Comparison of ENCODE assay signal across 9 cellular contexts in the genomic region with DNA sequence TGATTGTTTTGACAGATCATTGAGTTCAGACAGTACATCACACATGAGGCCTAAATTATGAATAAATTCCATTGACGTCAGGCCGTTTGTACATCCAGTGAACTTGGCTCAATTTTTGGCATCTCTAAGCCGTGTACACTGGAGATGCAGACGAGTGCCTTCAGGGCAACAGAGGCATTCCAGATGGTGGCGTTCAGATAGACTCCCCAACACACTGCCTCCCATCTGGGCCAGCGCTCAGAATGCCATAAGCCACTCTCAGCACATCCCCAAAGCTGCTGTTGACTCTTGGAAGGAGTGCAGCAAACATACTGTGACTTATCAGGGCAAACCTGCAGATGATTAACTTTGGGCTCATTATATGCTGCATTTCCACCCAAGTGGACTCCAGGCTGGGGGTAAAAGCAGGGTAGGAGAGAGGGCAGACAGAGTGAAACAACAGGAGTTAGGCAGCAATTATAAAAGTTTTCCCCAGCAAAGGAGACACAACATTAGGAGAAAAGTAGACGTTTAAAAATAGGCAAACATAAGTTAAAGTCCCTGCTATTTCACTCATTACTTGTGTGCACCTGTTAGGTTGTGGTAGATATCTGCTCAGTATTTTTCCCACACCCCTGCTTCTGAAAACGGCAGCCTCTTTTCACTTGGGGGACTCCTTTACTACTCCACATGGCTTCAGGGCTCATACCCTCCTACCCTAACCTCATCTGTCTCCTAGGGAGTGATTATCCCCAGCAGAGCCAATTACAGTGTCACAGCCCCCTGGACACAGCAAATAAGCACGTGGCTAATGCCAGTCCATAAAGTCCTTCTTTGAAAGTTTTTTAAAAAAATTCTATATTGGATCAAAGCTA.
DNase-seq lines count a peak whose midpoint lies in the region; ATAC-seq and TF ChIP-seq lines count a peak whose summit lies in the region.
"Had no signal": no experiment of that assay in that cellular context is flagged by ENCODE, and none has a peak within 500 bp of the region (broad histone marks: within the 10 kb centered on the region; RNA-seq: fewer than 3 reads in every experiment).

No MANE protein-coding gene starts in this region.

- CTCF ChIA-PET in CD4-positive, alpha-beta memory T cell (lab: Charles Lee; ENCODE audit: partially characterized antibody), result no interaction called here

- H3K27me3 ChIP-seq in CD4-positive, alpha-beta memory T cell (ENCODE audit: insufficient read depth, low read length), result no peaks in the 10 kb centered on the region
- H3K27me3 ChIP-seq in esophagus squamous epithelium, result no peaks in the 10 kb centered on the region

- no peak for DNase-seq in CD4-positive, alpha-beta memory T cell
- DNase-seq in NCI-H446 (lab: John Stamatoyannopoulos, UW) (peak; percentile 41 to 88), esophagus squamous epithelium (lab: John Stamatoyannopoulos, UW) (no peak), naive B cell (no peak), germinal center (ENCODE audit: low spot score) (no peak), DMS79 treated with DMSO at 0.1 percent for 48 hours (lab: John Stamatoyannopoulos, UW) (no peak), midbrain (lab: John Stamatoyannopoulos, UW) (no peak), DMS53 treated with DMSO at 0.1 percent for 48 hours (lab: John Stamatoyannopoulos, UW; ENCODE audit: unreplicated experiment) (no peak)
- DNase-seq: amniotic stem cell had no signal

- no peak for TF ChIP-seq POLR2A in esophagus squamous epithelium (IDR thresholded peaks at IDR 0.05)

- peaks cover 0 to 4% (median 0%) of the 10 kb centered on the region in 8 donors for H3K9me3 Mint-ChIP-seq in CD4-positive, alpha-beta memory T cell
- H3K9me3 Mint-ChIP-seq in naive B cell, result peaks cover 0 to 12% (median 0%) of the 10 kb centered on the region in 7 donors

- H3K36me3 Mint-ChIP-seq in CD4-positive, alpha-beta memory T cell, result peaks cover 19 to 30% of the 10 kb centered on the region in 2 donors
- H3K36me3 Mint-ChIP-seq in naive B cell, result peaks cover 0 to 19% of the 10 kb centered on the region in 2 donors

- no peaks in the 10 kb centered on the region for H3K27me3 Mint-ChIP-seq in CD4-positive, alpha-beta memory T cell
- peaks cover 0 to 7% (median 5%) of the 10 kb centered on the region in 3 donors for H3K27me3 Mint-ChIP-seq in naive B cell

- H3K4me1 ChIP-seq in CD4-positive, alpha-beta memory T cell (ENCODE audit: insufficient read depth, low read length), result peaks cover 27% of the 10 kb centered on the region
- H3K4me1 ChIP-seq in esophagus squamous epithelium, result peaks cover 0 to 5% (median 2%) of the 10 kb centered on the region in 3 donors

- POLR2A ChIA-PET in CD4-positive, alpha-beta memory T cell (lab: Charles Lee; ENCODE audit: partially characterized antibody), result interaction anchor here (0.6 to 10.4 kb wide), 5 partner anchors 20 to 308 kb away, joined by 3 to 168 read pairs (median 6); partner anchors contain the start of genes CYP2R1 and PDE3B

- WGBS in esophagus squamous epithelium, 2 donors, result 28 to 44% methylated on average over 8 to 9 of the region's 9 CpGs

- ATAC-seq in naive B cell (ENCODE audit: low read depth in 2 of 2), result no peak

- H3K36me3 ChIP-seq in CD4-positive, alpha-beta memory T cell (ENCODE audit: insufficient read depth, low read length), result no peaks in the 10 kb centered on the region
- no peaks in the 10 kb centered on the region for H3K36me3 ChIP-seq in esophagus squamous epithelium

- H3K27ac ChIP-seq in CD4-positive, alpha-beta memory T cell (ENCODE audit: low read depth, low read length), result no peak overlapping the region
- H3K27ac ChIP-seq in esophagus squamous epithelium, result peak overlapping the region in 3 of 4 donors; percentile 51 to 64 (median 56)

- H3K4me1 Mint-ChIP-seq in CD4-positive, alpha-beta memory T cell, result peaks cover 41 to 67% (median 55%) of the 10 kb centered on the region in 4 donors
- peaks cover 14 to 20% (median 16%) of the 10 kb centered on the region in 3 donors for H3K4me1 Mint-ChIP-seq in naive B cell

- peak overlapping the region in 6 of 7 donors; percentile 33 to 94 (median 82) for H3K27ac Mint-ChIP-seq in CD4-positive, alpha-beta memory T cell
- peak overlapping the region in 5 of 6 donors; percentile 27 to 70 (median 53) for H3K27ac Mint-ChIP-seq in naive B cell

- intact Hi-C loops in CD4-positive, alpha-beta memory T cell (cut with micrococcal nuclease), result no loop called here
- intact Hi-C loops in esophagus squamous epithelium (cut with DNase I), result no loop called here

- no peaks in the 10 kb centered on the region for H3K9me3 ChIP-seq in CD4-positive, alpha-beta memory T cell (ENCODE audit: control insufficient read depth in 1 of 2, low read length in 2 of 2)
- no peaks in the 10 kb centered on the region for H3K9me3 ChIP-seq in esophagus squamous epithelium

- H3K4me3 Mint-ChIP-seq in CD4-positive, alpha-beta memory T cell, result peak overlapping the region in 2 of 8 donors; percentile 15 to 44
- no peak overlapping the region for H3K4me3 Mint-ChIP-seq in naive B cell

- H3K4me3 ChIP-seq in CD4-positive, alpha-beta memory T cell (ENCODE audit: low read length in 2 of 2), result no peak overlapping the region
- no peak overlapping the region for H3K4me3 ChIP-seq in esophagus squamous epithelium

- no peak for TF ChIP-seq CTCF in esophagus squamous epithelium (IDR thresholded peaks at IDR 0.05)

Comparison
In these comparisons a context has a peak if more than half of its experiments do, and no peak if none do; other contexts are left out.
1. DNase-seq: peak in NCI-H446 (2 of 2); none in CD4-positive, alpha-beta memory T cell (0 of 5), esophagus squamous epithelium (single experiment), naive B cell (single experiment), germinal center (single experiment), DMS79 treated with DMSO at 0.1 percent for 48 hours (single experiment), midbrain (single experiment) and DMS53 treated with DMSO at 0.1 percent for 48 hours (single experiment).